ENCODE assay signal across 8 cellular contexts in genomic region chr12:131827961-131828534, GRCh38. TPM values are rescaled to one million over a fixed set of nuclear protein-coding genes. Genes with fewer than 3 reads are reported as not detected.
DNase-seq lines count a peak whose midpoint lies in the region; ATAC-seq and TF ChIP-seq lines count a peak whose summit lies in the region.

Gene MMP17, plus strand, starts transcription at chr12:131828393. Its CDS starts 102 bp downstream, at chr12:131828495.

- peak within 1 kb of the TSS; percentile 41 for H2BK12ac ChIP-seq in neuronal stem cell (ENCODE audit: low read length)

- no peaks in the 10 kb centered on the region for H3K36me3 Mint-ChIP-seq in activated CD8-positive, alpha-beta T cell treated with anti-CD3 and anti-CD28 coated beads, Interleukin-2, amount 10 ng/mL, durations not matched to agents 7 days and 5 days (ENCODE audit: low read depth)

- H3K18ac ChIP-seq in neuronal stem cell (ENCODE audit: low read length) = peak within 1 kb of the TSS; percentile 98

- no peak within 1 kb of the TSS for H4K8ac ChIP-seq in neuronal stem cell (ENCODE audit: low read depth, low read length)

- CTCF ChIA-PET in activated CD8-positive, alpha-beta T cell treated with anti-CD3 and anti-CD28 coated beads, Interleukin-2, amount 10 ng/mL, durations not matched to agents 7 days and 5 days (lab: Charles Lee) = no interaction called here

- POLR2A ChIA-PET in activated CD8-positive, alpha-beta T cell treated with anti-CD3 and anti-CD28 coated beads, Interleukin-2, amount 10 ng/mL, durations not matched to agents 7 days and 5 days (lab: Charles Lee) = no interaction called here

- H3K4me3 ChIP-seq in fibroblast of the aortic adventitia (ENCODE audit: low read depth, low read length) = peak within 1 kb of the TSS; percentile 74
- peak within 1 kb of the TSS; percentile 77 to 79 for H3K4me3 ChIP-seq in neuronal stem cell (ENCODE audit: low read length in 2 of 2)

- H3K4ac ChIP-seq in neuronal stem cell (ENCODE audit: low read length) = no peak within 1 kb of the TSS

- no CpG with 5 or more reads among the region's 86 CpGs for WGBS in neuronal stem cell (ENCODE audit: extremely low coverage in 2 of 2, insufficient read length in 2 of 2, insufficient replicate concordance in 1 of 2), 2 donors

- H3K4me1 ChIP-seq in neuronal stem cell (ENCODE audit: control insufficient read depth in 2 of 2, insufficient read depth in 1 of 2, low read depth in 1 of 2, low read length in 2 of 2) = peaks cover 13 to 16% of the 10 kb centered on the region in 2 donors

- H3K27me3 Mint-ChIP-seq in activated CD8-positive, alpha-beta T cell treated with anti-CD3 and anti-CD28 coated beads, Interleukin-2, amount 10 ng/mL, durations not matched to agents 7 days and 5 days (ENCODE audit: low read depth) = peaks cover 39% of the 10 kb centered on the region

- peak within 1 kb of the TSS; percentile 75 for H2BK5ac ChIP-seq in neuronal stem cell (ENCODE audit: low read length)

- H3K9me3 ChIP-seq in neuronal stem cell (replicated peaks in 1 of 2; ENCODE audit: control insufficient read depth in 2 of 2, insufficient read depth in 1 of 2, low read depth in 1 of 2, low read length in 2 of 2) = no peaks in the 10 kb centered on the region

- no peak within 1 kb of the TSS for H3K27ac ChIP-seq in neuronal stem cell (replicated peaks; ENCODE audit: low read length)

- H4K91ac ChIP-seq in neuronal stem cell (ENCODE audit: low read depth, low read length, poor library complexity) = no peak within 1 kb of the TSS

- peak within 1 kb of the TSS; percentile 38 for H3K4me3 Mint-ChIP-seq in activated CD8-positive, alpha-beta T cell treated with anti-CD3 and anti-CD28 coated beads, Interleukin-2, amount 10 ng/mL, durations not matched to agents 7 days and 5 days

- peaks cover 7 to 26% (median 12%) of the 10 kb centered on the region in 3 experiments for H3K27me3 ChIP-seq in neuronal stem cell (ENCODE audit: control insufficient read depth in 3 of 3, insufficient read depth in 3 of 3, low read depth in 1 of 3, low read length in 3 of 3)

- peaks cover 11% of the 10 kb centered on the region for H3K4me1 Mint-ChIP-seq in activated CD8-positive, alpha-beta T cell treated with anti-CD3 and anti-CD28 coated beads, Interleukin-2, amount 10 ng/mL, durations not matched to agents 7 days and 5 days (ENCODE audit: low read depth)

- H2AFZ ChIP-seq in neuronal stem cell (ENCODE audit: low read length) = peak within 1 kb of the TSS; percentile 78

- H3K27ac Mint-ChIP-seq in activated CD8-positive, alpha-beta T cell treated with anti-CD3 and anti-CD28 coated beads, Interleukin-2, amount 10 ng/mL, durations not matched to agents 7 days and 5 days = no peak within 1 kb of the TSS

- peak within 1 kb of the TSS; percentile 98 for H3K23ac ChIP-seq in neuronal stem cell (ENCODE audit: low read depth, low read length, poor library complexity)

- TF ChIP-seq CTCF in fibroblast of the aortic adventitia (IDR thresholded peaks at IDR 0.05; ENCODE audit: insufficient read depth, low read length) = peak; percentile 19

- no peaks in the 10 kb centered on the region for H3K9me3 Mint-ChIP-seq in activated CD8-positive, alpha-beta T cell treated with anti-CD3 and anti-CD28 coated beads, Interleukin-2, amount 10 ng/mL, durations not matched to agents 7 days and 5 days (ENCODE audit: insufficient read depth)

- no peaks in the 10 kb centered on the region for H3K79me1 ChIP-seq in neuronal stem cell (ENCODE audit: low read depth, low read length)

- DNase-seq in COLO668 (lab: John Stamatoyannopoulos, UW; ENCODE audit: unreplicated experiment) = peak; percentile 37
- peak; percentile 51 for DNase-seq in LHCN-M2 (ENCODE audit: low read depth)
- DNase-seq in activated CD8-positive, alpha-beta T cell treated with anti-CD3 and anti-CD28 coated beads, Interleukin-2, amount 10 ng/mL, durations not matched to agents 7 days and 5 days = peak; percentile 39
- peak; percentile 46 for DNase-seq in fibroblast of the aortic adventitia (ENCODE audit: low read depth)
- peak; percentile 72 for DNase-seq in neuronal stem cell (ENCODE audit: low spot score)
- no peak for DNase-seq in effector CD4-positive, alpha-beta T cell

- no peaks in the 10 kb centered on the region for H3K36me3 ChIP-seq in neuronal stem cell (replicated peaks in 1 of 2; ENCODE audit: control insufficient read depth in 2 of 2, insufficient read depth in 2 of 2, low read length in 2 of 2)

- peak within 1 kb of the TSS; percentile 91 for H3K4me2 ChIP-seq in neuronal stem cell (ENCODE audit: insufficient read depth, low read length, poor library complexity, severe bottlenecking)

- ATAC-seq in GM19043 (IDR thresholded peaks at IDR 0.05; ENCODE audit: low read depth, unreplicated experiment) = peak; percentile 53
- ATAC-seq in activated CD8-positive, alpha-beta T cell treated with anti-CD3 and anti-CD28 coated beads, Interleukin-2, amount 10 ng/mL, durations not matched to agents 7 days and 5 days = peak; percentile 77
- ATAC-seq in GM18517 (IDR thresholded peaks at IDR 0.05; ENCODE audit: unreplicated experiment) = no peak

- peak within 1 kb of the TSS; percentile 85 for H2BK15ac ChIP-seq in neuronal stem cell (ENCODE audit: low read length)

- peak within 1 kb of the TSS; percentile 61 for H2BK120ac ChIP-seq in neuronal stem cell (ENCODE audit: low read depth, low read length)

- peak within 1 kb of the TSS; percentile 97 for H2AK5ac ChIP-seq in neuronal stem cell (ENCODE audit: low read depth, low read length)

- H3K9ac ChIP-seq in neuronal stem cell (ENCODE audit: low read depth, low read length, poor library complexity) = peak within 1 kb of the TSS; percentile 80

- peak within 1 kb of the TSS; percentile 9 for H3K14ac ChIP-seq in neuronal stem cell (ENCODE audit: low read length)

RNA-seq across cellular contexts. Expression of gene MMP17, which starts in this region (rescaled TPM):
- 33.1 and 41.7 TPM in 2 replicates for total RNA-seq in LHCN-M2 (2014; rRNA removed)
- 31.8 TPM for polyA plus RNA-seq in LHCN-M2 (2012)
- total RNA-seq in activated CD8-positive, alpha-beta T cell treated with anti-CD3 and anti-CD28 coated beads, Interleukin-2, amount 10 ng/mL, durations not matched to agents 7 days and 5 days = not detected
- 4.1 and 5.6 TPM in 2 replicates for total RNA-seq in fibroblast of the aortic adventitia (ENCODE audit: low replicate concordance)
- polyA plus RNA-seq in neuronal stem cell (2013, experiment 1 of 2) = 4.2 TPM
- polyA plus RNA-seq in neuronal stem cell (2013, experiment 2 of 2) = 3.8 TPM

Comparison
In these comparisons a context has a peak if more than half of its experiments do, and no peak if none do; other contexts are left out.
1. Peak in DNase-seq and ATAC-seq in activated CD8-positive, alpha-beta T cell treated with anti-CD3 and anti-CD28 coated beads, Interleukin-2, amount 10 ng/mL, durations not matched to agents 7 days and 5 days; RNA of the gene not detected or under 1 TPM.